In the genomic region with DNA sequence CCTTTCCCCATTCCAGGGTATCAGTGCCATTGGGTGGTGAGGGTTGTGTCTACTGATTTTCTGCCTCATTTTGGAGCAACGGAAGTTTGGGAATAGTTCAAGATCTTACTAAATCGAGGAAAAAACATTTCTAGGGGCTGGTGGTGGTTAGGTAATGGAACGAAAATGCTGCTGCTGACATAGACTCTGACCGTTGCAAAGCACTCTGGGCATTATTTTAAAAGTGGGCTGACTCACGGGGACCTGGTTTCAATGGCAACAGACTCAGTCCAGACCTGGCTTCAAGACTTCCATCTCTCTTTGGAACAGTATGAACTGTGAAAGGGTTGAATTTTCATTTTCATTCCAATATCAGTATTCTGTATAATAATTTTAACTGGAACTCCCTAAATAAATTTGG, we compare ENCODE assay signal across 25 cellular contexts.
"Had no signal": no experiment of that assay in that cellular context is flagged by ENCODE, and none has a peak within 500 bp of the region (broad histone marks: within the 10 kb centered on the region; RNA-seq: fewer than 3 reads in every experiment).

No MANE protein-coding gene starts in this region.

- H3K4me1 Mint-ChIP-seq: naive B cell; naive thymus-derived CD8-positive, alpha-beta T cell; stimulated activated effector memory CD8-positive, alpha-beta T cell treated with anti-CD3 and anti-CD28 coated beads, Interleukin-12 subunit alpha, Interleukin-12 subunit beta, amount 100 ng/mL, for 72 hours; stimulated activated naive B cell treated with anti-CD40 and anti-IgM and Interleukin-4, amounts not matched to agents 10 μg/mL and 1 μg/mL and 100 μg/mL, for 72 hours had no signal

- H3K4me3 ChIP-seq: neural progenitor cell, pancreas, prostate gland, right lobe of liver, sigmoid colon, stomach, thoracic aorta, thyroid gland, tibial nerve, upper lobe of right lung, uterus had no signal

- H3K9me3 ChIP-seq: pancreas, prostate gland, right lobe of liver, sigmoid colon, stomach, thoracic aorta, thyroid gland, tibial nerve, upper lobe of right lung, uterus had no signal

- H3K9me3 Mint-ChIP-seq: naive B cell; naive thymus-derived CD8-positive, alpha-beta T cell; natural killer cell treated with Interleukin-12 subunit alpha and Interleukin-12 subunit beta and Interleukin-15 and Interleukin-18, amount 100 ng/mL, for 72 hours; neural progenitor cell; stimulated activated effector memory CD8-positive, alpha-beta T cell treated with anti-CD3 and anti-CD28 coated beads, Interleukin-12 subunit alpha, Interleukin-12 subunit beta, amount 100 ng/mL, for 72 hours; stimulated activated naive B cell treated with anti-CD40 and anti-IgM and Interleukin-4, amounts not matched to agents 10 μg/mL and 1 μg/mL and 100 μg/mL, for 72 hours; stimulated activated naive CD8-positive, alpha-beta T cell treated with anti-CD3 and anti-CD28 coated beads, Interleukin-15, Interleukin-2, amounts not matched to agents 100 ng/mL and 50 ng/mL, for 24 hours; type B pancreatic cell had no signal

- H3K27ac Mint-ChIP-seq: naive B cell; naive thymus-derived CD8-positive, alpha-beta T cell; natural killer cell treated with Interleukin-12 subunit alpha and Interleukin-12 subunit beta and Interleukin-15 and Interleukin-18, amount 100 ng/mL, for 72 hours; neural progenitor cell; stimulated activated effector memory CD8-positive, alpha-beta T cell treated with anti-CD3 and anti-CD28 coated beads, Interleukin-12 subunit alpha, Interleukin-12 subunit beta, amount 100 ng/mL, for 72 hours; stimulated activated naive B cell treated with anti-CD40 and anti-IgM and Interleukin-4, amounts not matched to agents 10 μg/mL and 1 μg/mL and 100 μg/mL, for 72 hours; stimulated activated naive CD8-positive, alpha-beta T cell treated with anti-CD3 and anti-CD28 coated beads, Interleukin-15, Interleukin-2, amounts not matched to agents 100 ng/mL and 50 ng/mL, for 24 hours; type B pancreatic cell had no signal

- H3K4me2 ChIP-seq: neural progenitor cell had no signal

- H3K27me3 ChIP-seq: neural progenitor cell, pancreas, right lobe of liver, sigmoid colon, stomach, thyroid gland, tibial nerve, upper lobe of right lung, uterus had no signal

- H3K9ac ChIP-seq: neural progenitor cell had no signal

- H3K4me1 ChIP-seq: pancreas, prostate gland, right lobe of liver, sigmoid colon, stomach, thyroid gland, tibial nerve, upper lobe of right lung, uterus had no signal

- H3K36me3 Mint-ChIP-seq: naive B cell; naive thymus-derived CD8-positive, alpha-beta T cell; natural killer cell treated with Interleukin-12 subunit alpha and Interleukin-12 subunit beta and Interleukin-15 and Interleukin-18, amount 100 ng/mL, for 72 hours; neural progenitor cell; stimulated activated effector memory CD8-positive, alpha-beta T cell treated with anti-CD3 and anti-CD28 coated beads, Interleukin-12 subunit alpha, Interleukin-12 subunit beta, amount 100 ng/mL, for 72 hours; stimulated activated naive B cell treated with anti-CD40 and anti-IgM and Interleukin-4, amounts not matched to agents 10 μg/mL and 1 μg/mL and 100 μg/mL, for 72 hours; type B pancreatic cell had no signal

- DNase-seq: naive B cell; naive thymus-derived CD8-positive, alpha-beta T cell; occipital lobe; pancreas; right cardiac atrium; right lobe of liver; sigmoid colon; small intestine; stimulated activated CD4-positive, alpha-beta T cell treated with anti-CD3 and anti-CD28 coated beads, Interleukin-1b, Interleukin-23, amount 100 ng/mL, for 48 hours; stimulated activated CD4-positive, alpha-beta T cell treated with anti-CD3 and anti-CD28 coated beads, Interleukin-4, amount 100 ng/mL, for 1 hour; stimulated activated CD4-positive, alpha-beta T cell treated with anti-CD3 and anti-CD28 coated beads, Interleukin-4, amount 100 ng/mL, for 4 hours; stimulated activated naive B cell treated with anti-CD40 and anti-IgM and Interleukin-4, amounts not matched to agents 10 μg/mL and 1 μg/mL and 100 μg/mL, for 72 hours; stimulated activated naive CD4-positive, alpha-beta T cell treated with Interleukin-2 at 50 U/mL for 16 hours; stomach; thyroid gland; upper lobe of right lung; uterus had no signal

- H3K4me3 Mint-ChIP-seq: naive B cell; naive thymus-derived CD8-positive, alpha-beta T cell; natural killer cell treated with Interleukin-12 subunit alpha and Interleukin-12 subunit beta and Interleukin-15 and Interleukin-18, amount 100 ng/mL, for 72 hours; neural progenitor cell; stimulated activated effector memory CD8-positive, alpha-beta T cell treated with anti-CD3 and anti-CD28 coated beads, Interleukin-12 subunit alpha, Interleukin-12 subunit beta, amount 100 ng/mL, for 72 hours; stimulated activated naive B cell treated with anti-CD40 and anti-IgM and Interleukin-4, amounts not matched to agents 10 μg/mL and 1 μg/mL and 100 μg/mL, for 72 hours; stimulated activated naive CD8-positive, alpha-beta T cell treated with anti-CD3 and anti-CD28 coated beads, Interleukin-15, Interleukin-2, amounts not matched to agents 100 ng/mL and 50 ng/mL, for 24 hours; type B pancreatic cell had no signal

- ATAC-seq: naive thymus-derived CD8-positive, alpha-beta T cell; natural killer cell treated with Interleukin-12 subunit alpha and Interleukin-12 subunit beta and Interleukin-15 and Interleukin-18, amount 100 ng/mL, for 72 hours; pancreas; right cardiac atrium; right lobe of liver; stimulated activated effector memory CD8-positive, alpha-beta T cell treated with anti-CD3 and anti-CD28 coated beads, Interleukin-12 subunit alpha, Interleukin-12 subunit beta, amount 100 ng/mL, for 72 hours; stimulated activated naive B cell treated with anti-CD40 and anti-IgM and Interleukin-4, amounts not matched to agents 10 μg/mL and 1 μg/mL and 100 μg/mL, for 72 hours; upper lobe of right lung had no signal

- H3K36me3 ChIP-seq: neural progenitor cell, pancreas, prostate gland, right lobe of liver, sigmoid colon, stomach, thoracic aorta, thyroid gland, tibial nerve, upper lobe of right lung, uterus had no signal

- H3K27ac ChIP-seq: neural progenitor cell, pancreas, prostate gland, right lobe of liver, sigmoid colon, stomach, thoracic aorta, thyroid gland, tibial nerve, upper lobe of right lung, uterus had no signal

- FAIRE-seq: pancreas, small intestine had no signal
